ENCODE assay signal across 17 cellular contexts in the genomic region with DNA sequence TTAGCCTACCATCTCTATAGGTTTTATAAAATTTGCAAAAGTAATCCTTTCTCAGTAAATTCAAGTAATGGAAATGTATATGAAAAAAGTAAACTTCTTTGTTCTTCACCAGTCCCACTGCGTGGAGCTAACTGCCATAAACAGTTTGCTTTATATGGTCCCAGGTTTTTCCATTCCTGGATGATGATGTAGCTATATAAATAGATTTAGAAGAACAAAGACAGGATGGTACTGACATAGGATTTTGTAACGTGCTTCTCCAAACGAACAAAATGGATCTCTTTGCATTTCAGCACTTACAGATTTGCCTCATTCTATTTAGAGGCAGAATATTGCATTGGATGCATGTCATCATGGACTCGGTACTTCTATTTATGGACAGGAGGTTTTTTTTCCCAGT.
"Had no signal": no experiment of that assay in that cellular context is flagged by ENCODE, and none has a peak within 500 bp of the region (broad histone marks: within the 10 kb centered on the region; RNA-seq: fewer than 3 reads in every experiment).

No MANE protein-coding gene starts in this region.

- H3K4me1 Mint-ChIP-seq: naive B cell had no signal

- H3K27me3 Mint-ChIP-seq: activated CD4-positive, alpha-beta memory T cell treated with anti-CD3 and anti-CD28 coated beads, Interleukin-2, amount 10 ng/mL, durations not matched to agents 7 days and 5 days; naive B cell; progenitor cell of endocrine pancreas had no signal

- H3K4me3 ChIP-seq: coronary artery, thoracic aorta had no signal

- H3K36me3 ChIP-seq: neutrophil, thoracic aorta had no signal

- DNase-seq: activated CD4-positive, alpha-beta memory T cell treated with anti-CD3 and anti-CD28 coated beads, Interleukin-2, amount 10 ng/mL, durations not matched to agents 7 days and 5 days; activated CD8-positive, alpha-beta memory T cell treated with anti-CD3 and anti-CD28 coated beads, Interleukin-2, amount 50 U/mL, for 4 hours; activated naive CD4-positive, alpha-beta T cell treated with anti-CD3 and anti-CD28 coated beads for 36 hours; caudate nucleus; erythroblast; islet precursor cell; naive B cell; stimulated activated CD4-positive, alpha-beta T cell treated with anti-CD3 and anti-CD28 coated beads, Interleukin-4, amount 100 ng/mL, for 1 hour; stimulated activated CD8-positive, alpha-beta memory T cell treated with anti-CD3 and anti-CD28 coated beads, Interleukin-4, amount 100 ng/mL, for 48 hours; stimulated activated naive CD8-positive, alpha-beta T cell treated with anti-CD3 and anti-CD28 coated beads, Interleukin-15, Interleukin-2, amounts not matched to agents 100 U/mL and 50 U/mL, for 24 hours; T-helper 9 cell had no signal

- ATAC-seq: stimulated activated naive CD8-positive, alpha-beta T cell treated with anti-CD3 and anti-CD28 coated beads, Interleukin-15, Interleukin-2, amounts not matched to agents 100 U/mL and 50 U/mL, for 24 hours had no signal

- H3K9me3 ChIP-seq: neutrophil, thoracic aorta had no signal

- H3K27ac ChIP-seq: neutrophil, thoracic aorta had no signal

- H3K27ac Mint-ChIP-seq: activated CD4-positive, alpha-beta memory T cell treated with anti-CD3 and anti-CD28 coated beads, Interleukin-2, amount 10 ng/mL, durations not matched to agents 7 days and 5 days; activated naive CD4-positive, alpha-beta T cell treated with anti-CD3 and anti-CD28 coated beads for 36 hours; activated T-helper 1 cell treated with anti-CD3 and anti-CD28 coated beads, Interleukin-12 subunit alpha, Interleukin-12 subunit beta, Interleukin-2, Interleukin-4 antibody, amounts not matched to agents 30 ng/mL and 10 ng/mL and 1 ng/mL, durations not matched to agents 14 hours and 24 hours and 36 hours; progenitor cell of endocrine pancreas had no signal

- H3K4me3 Mint-ChIP-seq: activated CD4-positive, alpha-beta memory T cell treated with anti-CD3 and anti-CD28 coated beads, Interleukin-2, amount 10 ng/mL, durations not matched to agents 7 days and 5 days; activated naive CD4-positive, alpha-beta T cell treated with anti-CD3 and anti-CD28 coated beads for 36 hours; activated T-helper 1 cell treated with anti-CD3 and anti-CD28 coated beads, Interleukin-12 subunit alpha, Interleukin-12 subunit beta, Interleukin-2, Interleukin-4 antibody, amounts not matched to agents 30 ng/mL and 10 ng/mL and 1 ng/mL, durations not matched to agents 14 hours and 24 hours and 36 hours; endodermal cell; naive B cell had no signal

- H3K27me3 ChIP-seq: neutrophil had no signal

- H3K9me3 Mint-ChIP-seq: activated CD4-positive, alpha-beta memory T cell treated with anti-CD3 and anti-CD28 coated beads, Interleukin-2, amount 10 ng/mL, durations not matched to agents 7 days and 5 days; activated naive CD4-positive, alpha-beta T cell treated with anti-CD3 and anti-CD28 coated beads for 36 hours; activated T-helper 1 cell treated with anti-CD3 and anti-CD28 coated beads, Interleukin-12 subunit alpha, Interleukin-12 subunit beta, Interleukin-2, Interleukin-4 antibody, amounts not matched to agents 30 ng/mL and 10 ng/mL and 1 ng/mL, durations not matched to agents 14 hours and 24 hours and 36 hours; endodermal cell; naive B cell had no signal
